In the genomic region with DNA sequence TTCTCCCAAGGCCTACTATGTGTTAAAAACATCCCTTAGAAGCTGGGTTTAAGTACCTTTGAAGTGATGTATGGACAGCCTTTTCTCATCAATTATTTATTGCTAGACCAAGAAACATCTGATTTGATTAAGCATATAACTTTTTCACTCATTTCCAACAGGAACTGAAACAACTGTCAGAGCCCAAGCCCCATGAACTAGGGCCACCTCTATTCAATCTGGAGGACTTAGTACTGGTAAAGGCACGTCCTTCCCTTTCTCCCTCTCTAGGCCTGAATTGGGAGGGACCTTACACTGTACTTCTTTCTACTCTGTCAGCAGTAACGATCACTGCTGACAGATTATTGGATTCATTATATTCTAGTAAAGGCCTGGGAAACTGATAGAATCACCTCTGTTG, we compare ENCODE assay signal across 34 cellular contexts.
"Had no signal": no experiment of that assay in that cellular context is flagged by ENCODE, and none has a peak within 500 bp of the region (broad histone marks: within the 10 kb centered on the region; RNA-seq: fewer than 3 reads in every experiment).

No MANE protein-coding gene starts in this region.

- H3K4me1 ChIP-seq: adrenal gland, ascending aorta, body of pancreas, breast epithelium had no signal

- H3K27me3 ChIP-seq: adrenal gland, ascending aorta, body of pancreas, brain microvascular endothelial cell, breast epithelium, cardiac muscle cell had no signal

- H3K27ac ChIP-seq: adrenal gland, ascending aorta, body of pancreas, brain microvascular endothelial cell, breast epithelium, cardiac muscle cell had no signal

- FAIRE-seq: astrocyte, bronchial epithelial cell had no signal

- ATAC-seq: activated naive CD4-positive, alpha-beta T cell treated with anti-CD3 and anti-CD28 coated beads, Interleukin-2, amount 50 U/mL, for 72 hours; activated naive CD8-positive, alpha-beta T cell treated with anti-CD3 and anti-CD28 coated beads, Interleukin-2, amount 50 U/mL, for 24 hours; activated T-cell treated with anti-CD3 and anti-CD28 coated beads, Interleukin-2, amount 50 U/mL, for 4 hours; activated T-cell treated with anti-CD3 and anti-CD28 coated beads, Interleukin-2, amount 50 U/mL, for 72 hours; activated T-helper 17 cell treated with anti-CD3 and anti-CD28 coated beads, Interleukin-2, amount 50 U/mL, for 72 hours; body of pancreas had no signal

- H3K4me3 ChIP-seq: adrenal gland, ascending aorta, body of pancreas, breast epithelium, cardiac muscle cell had no signal

- H3K36me3 ChIP-seq: adrenal gland, ascending aorta, brain microvascular endothelial cell, breast epithelium, cardiac muscle cell had no signal

- DNase-seq: activated effector memory CD4-positive, alpha-beta T cell treated with anti-CD3 and anti-CD28 coated beads, Interleukin-2, amount 50 U/mL, for 16 hours; activated effector memory CD4-positive, alpha-beta T cell treated with Interleukin-2 at 50 U/mL for 16 hours; activated gamma-delta T cell; activated gamma-delta T cell treated with Interleukin-2 at 50 U/mL for 16 hours; activated naive CD4-positive, alpha-beta T cell; activated naive CD4-positive, alpha-beta T cell treated with anti-CD3 and anti-CD28 coated beads for 36 hours; activated naive CD4-positive, alpha-beta T cell treated with anti-CD3 and anti-CD28 coated beads, Interleukin-2, amount 10 ng/mL, durations not matched to agents 7 days and 5 days; activated naive CD4-positive, alpha-beta T cell treated with anti-CD3 and anti-CD28 coated beads, Interleukin-2, amount 50 U/mL, for 16 hours; activated naive CD4-positive, alpha-beta T cell treated with Interleukin-2 at 50 U/mL for 16 hours; activated naive CD8-positive, alpha-beta T cell treated with anti-CD3 and anti-CD28 coated beads for 36 hours; activated naive CD8-positive, alpha-beta T cell treated with anti-CD3 and anti-CD28 coated beads, Interleukin-2, amount 10 ng/mL, durations not matched to agents 7 days and 5 days; activated naive CD8-positive, alpha-beta T cell treated with anti-CD3 and anti-CD28 coated beads, Interleukin-2, amount 50 U/mL, for 24 hours; activated T-cell treated with anti-CD3 and anti-CD28 coated beads, Interleukin-2, amount 50 U/mL, for 1 hour; activated T-cell treated with anti-CD3 and anti-CD28 coated beads, Interleukin-2, amount 50 U/mL, for 24 hours; activated T-cell treated with anti-CD3 and anti-CD28 coated beads, Interleukin-2, amount 50 U/mL, for 4 hours; activated T-cell treated with anti-CD3 and anti-CD28 coated beads, Interleukin-2, amount 50 U/mL, for 48 hours; activated T-cell treated with anti-CD3 and anti-CD28 coated beads, Interleukin-2, amount 50 U/mL, for 72 hours; adrenal gland; amniotic stem cell; amygdala; anterior cingulate cortex; aorta; body of pancreas; brain microvascular endothelial cell; caudate nucleus; central memory CD4-positive, alpha-beta T cell; cerebellar nuclear complex had no signal
